ENCODE assay signal across 10 cellular contexts in the genomic region with DNA sequence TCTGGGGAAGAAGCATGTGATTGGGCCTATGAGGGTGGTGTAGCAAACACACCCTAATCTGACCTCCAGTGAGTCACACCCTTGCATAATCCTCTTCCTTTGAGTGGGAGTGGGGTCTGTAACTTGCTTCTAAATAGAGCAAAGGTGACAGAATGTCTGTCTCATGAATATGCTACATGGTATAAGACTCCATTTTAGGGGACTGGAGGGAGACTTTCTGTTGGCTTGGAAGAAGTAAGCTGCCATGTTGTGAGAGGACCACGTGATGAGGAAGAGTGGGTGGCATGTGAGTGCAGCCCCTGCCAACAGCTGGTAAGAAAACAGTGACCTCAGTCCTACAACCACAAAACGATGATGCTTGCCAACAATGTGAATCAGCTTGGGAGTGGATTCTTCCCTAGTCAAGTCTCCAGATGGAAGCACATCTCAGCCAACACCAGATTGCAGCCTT. TPM values are rescaled to one million over a fixed set of nuclear protein-coding genes. Genes with fewer than 3 reads are reported as not detected.
A peak's percentile ranks its signal among the peaks of the same experiment; 100 is the strongest.
DNase-seq lines count a peak whose midpoint lies in the region; ATAC-seq, FAIRE-seq and TF ChIP-seq lines count a peak whose summit lies in the region.
"Had no signal": no experiment of that assay in that cellular context is flagged by ENCODE, and none has a peak within 500 bp of the region (broad histone marks: within the 10 kb centered on the region; RNA-seq: fewer than 3 reads in every experiment).

No MANE protein-coding gene starts in this region.

- no peak overlapping the region for H3K4me2 ChIP-seq in smooth muscle cell

- peaks cover 3% of the 10 kb centered on the region for H3K36me3 Mint-ChIP-seq in activated naive CD4-positive, alpha-beta T cell treated with anti-CD3 and anti-CD28 coated beads, Interleukin-2, amount 50 U/mL, for 24 hours

- H3K4me1 Mint-ChIP-seq in activated naive CD4-positive, alpha-beta T cell treated with anti-CD3 and anti-CD28 coated beads, Interleukin-2, amount 50 U/mL, for 24 hours = peaks cover 33% of the 10 kb centered on the region

- DNase-seq in activated naive CD4-positive, alpha-beta T cell (lab: John Stamatoyannopoulos, UW) = no peak
- DNase-seq in NCI-H2029 (lab: John Stamatoyannopoulos, UW) (peak; percentile 79), dedifferentiated amniotic fluid mesenchymal stem cell (ENCODE audit: extremely low spot score) (peak; percentile 51), smooth muscle cell (lab: John Stamatoyannopoulos, UW; ENCODE audit: unreplicated experiment) (no peak), GM12892 (ENCODE audit: insufficient read length) (no peak), NCI-H146 (lab: John Stamatoyannopoulos, UW) (no peak)
- DNase-seq: glutamatergic neuron had no signal

- peaks cover 17% of the 10 kb centered on the region for H3K4me1 ChIP-seq in smooth muscle cell (ENCODE audit: low read depth)

- H3K9me3 ChIP-seq in smooth muscle cell (replicated peaks; ENCODE audit: low read depth) = no peaks in the 10 kb centered on the region

- H3F3A ChIP-seq in smooth muscle cell (ENCODE audit: low read depth) = no peaks in the 10 kb centered on the region

- peak overlapping the region; percentile 67 for H3K27ac ChIP-seq in smooth muscle cell (ENCODE audit: low read depth)

- H3K9ac ChIP-seq in smooth muscle cell (ENCODE audit: low read depth) = no peak overlapping the region

- TF ChIP-seq POLR2A in GM12892 (IDR thresholded peaks at IDR 0.05; ENCODE audit: low read depth, low read length) = no peak

- H3K27me3 ChIP-seq in smooth muscle cell (ENCODE audit: low read depth) = peaks cover 7% of the 10 kb centered on the region

- H4K20me1 ChIP-seq in smooth muscle cell (ENCODE audit: low read depth) = no peaks in the 10 kb centered on the region

- peak overlapping the region; percentile 68 for H3K27ac Mint-ChIP-seq in activated naive CD4-positive, alpha-beta T cell treated with anti-CD3 and anti-CD28 coated beads, Interleukin-2, amount 50 U/mL, for 24 hours

- no peaks in the 10 kb centered on the region for H3K36me3 ChIP-seq in smooth muscle cell (ENCODE audit: low read depth)

- TF ChIP-seq CTCF in smooth muscle cell (IDR thresholded peaks at IDR 0.05; ENCODE audit: borderline replicate concordance, insufficient read depth, poor library complexity, severe bottlenecking) = no peak

- WGBS in smooth muscle cell (ENCODE audit: low lambda C conversion rate) = 42% methylated on average over 2 of the region's 2 CpGs

- no peak overlapping the region for H2AFZ ChIP-seq in smooth muscle cell (ENCODE audit: low read depth)

- H3K4me3 Mint-ChIP-seq in activated naive CD4-positive, alpha-beta T cell treated with anti-CD3 and anti-CD28 coated beads, Interleukin-2, amount 50 U/mL, for 24 hours = peak overlapping the region; percentile 37

- ATAC-seq in HG03520 (IDR thresholded peaks at IDR 0.05; ENCODE audit: unreplicated experiment) = no peak

- H3K27me3 Mint-ChIP-seq in activated naive CD4-positive, alpha-beta T cell treated with anti-CD3 and anti-CD28 coated beads, Interleukin-2, amount 50 U/mL, for 24 hours = no peaks in the 10 kb centered on the region

- no peak for FAIRE-seq in GM12892 (lab: Jason Lieb, UNC)
- FAIRE-seq: D721Med had no signal

- no peaks in the 10 kb centered on the region for H3K79me2 ChIP-seq in smooth muscle cell (ENCODE audit: low read depth)

- no peaks in the 10 kb centered on the region for H3K9me3 Mint-ChIP-seq in activated naive CD4-positive, alpha-beta T cell treated with anti-CD3 and anti-CD28 coated beads, Interleukin-2, amount 50 U/mL, for 24 hours

- no peak overlapping the region for H3K4me3 ChIP-seq in smooth muscle cell

RNA-seq across cellular contexts. Expression of a gene that starts 3.7 kb away (rescaled TPM):
- 3.8 and 7.2 TPM in 2 replicates for total RNA-seq in smooth muscle cell
- polyA plus RNA-seq in smooth muscle cell = 1.9 and 2.0 TPM in 2 replicates
- 4.2 TPM for polyA plus RNA-seq in GM12892 (2012; ENCODE audit: missing spikeins)

RNA-seq across cellular contexts. Expression of a gene that starts 3.8 kb away (rescaled TPM):
- total RNA-seq in smooth muscle cell = 12.4 and 32.8 TPM in 2 replicates
- polyA plus RNA-seq in smooth muscle cell = 11.2 and 12.1 TPM in 2 replicates
- polyA plus RNA-seq in GM12892 (2012; ENCODE audit: missing spikeins) = 10.8 TPM

Comparison
In these comparisons a context has a peak if more than half of its experiments do, and no peak if none do; other contexts are left out.
1. DNase-seq: peak in NCI-H2029 (single experiment) and dedifferentiated amniotic fluid mesenchymal stem cell (single experiment); none in activated naive CD4-positive, alpha-beta T cell (0 of 4), smooth muscle cell (single experiment), GM12892 (single experiment) and NCI-H146 (single experiment).